1 cellular context compared by ENCODE assay signal in the genomic region with DNA sequence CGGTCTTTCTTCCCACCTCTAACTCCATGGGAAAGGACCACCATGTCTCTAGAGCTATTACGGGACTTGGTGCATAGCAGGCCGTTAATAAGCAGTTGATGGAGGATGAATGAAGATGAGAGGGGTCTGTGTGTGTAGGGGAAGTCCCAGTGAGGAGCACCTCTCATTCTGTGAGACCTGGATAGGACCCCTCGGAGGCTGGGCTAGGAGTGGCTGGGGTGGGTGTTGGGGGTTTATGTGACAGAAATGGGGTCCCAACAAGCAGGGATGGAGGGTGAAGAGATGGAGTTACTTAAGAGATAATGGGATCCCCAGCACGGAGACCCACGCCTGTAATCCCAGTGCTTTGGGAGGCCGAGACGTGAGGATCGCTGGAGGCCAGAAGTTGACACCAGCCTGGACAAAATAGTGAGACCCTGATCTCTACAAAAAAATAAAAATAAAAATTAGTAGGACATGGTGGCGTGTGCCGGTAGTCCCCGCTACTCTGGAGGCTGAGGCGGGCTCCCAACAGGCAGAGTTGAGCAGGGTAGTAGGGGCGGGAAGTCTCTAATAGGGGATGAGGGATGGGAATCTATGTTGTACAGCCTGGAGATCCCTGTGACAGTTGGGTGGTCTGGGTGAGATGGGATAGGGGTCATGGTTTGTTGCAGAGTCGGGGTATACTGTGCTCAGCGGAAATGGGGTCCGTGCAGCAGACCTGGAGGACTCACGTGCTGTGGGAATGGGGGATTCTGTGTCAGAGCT.
TF ChIP-seq lines count a peak whose summit lies in the region.

No MANE protein-coding gene starts in this region.

TF ChIP-seq in K562, 482 proteins besides CTCF, POLR2A, EP300 and RAD21:
- TF ChIP-seq RFX5 (IDR thresholded peaks at IDR 0.05; ENCODE audit: low read depth, low read length) = no peak
- TF ChIP-seq MTA1 (IDR thresholded peaks at IDR 0.05; ENCODE audit: borderline replicate concordance) = 0 out of 2 replicates have a peak, but pooled peaks have one; percentile 15
- TF ChIP-seq TOE1 (IDR thresholded peaks at IDR 0.05; ENCODE audit: borderline replicate concordance) = peak; percentile 23; the same call in 1 of the 2 replicates
- no peak for TF ChIP-seq TOE1 (CRISPR knock-in tag; IDR thresholded peaks at IDR 0.05; ENCODE audit: borderline replicate concordance, low read depth)
- TF ChIP-seq FOXK1 (CRISPR knock-in tag; IDR thresholded peaks at IDR 0.05; ENCODE audit: borderline replicate concordance) = 0 out of 2 replicates have a peak, but pooled peaks have one; percentile 41
- TF ChIP-seq, protein P1, sequence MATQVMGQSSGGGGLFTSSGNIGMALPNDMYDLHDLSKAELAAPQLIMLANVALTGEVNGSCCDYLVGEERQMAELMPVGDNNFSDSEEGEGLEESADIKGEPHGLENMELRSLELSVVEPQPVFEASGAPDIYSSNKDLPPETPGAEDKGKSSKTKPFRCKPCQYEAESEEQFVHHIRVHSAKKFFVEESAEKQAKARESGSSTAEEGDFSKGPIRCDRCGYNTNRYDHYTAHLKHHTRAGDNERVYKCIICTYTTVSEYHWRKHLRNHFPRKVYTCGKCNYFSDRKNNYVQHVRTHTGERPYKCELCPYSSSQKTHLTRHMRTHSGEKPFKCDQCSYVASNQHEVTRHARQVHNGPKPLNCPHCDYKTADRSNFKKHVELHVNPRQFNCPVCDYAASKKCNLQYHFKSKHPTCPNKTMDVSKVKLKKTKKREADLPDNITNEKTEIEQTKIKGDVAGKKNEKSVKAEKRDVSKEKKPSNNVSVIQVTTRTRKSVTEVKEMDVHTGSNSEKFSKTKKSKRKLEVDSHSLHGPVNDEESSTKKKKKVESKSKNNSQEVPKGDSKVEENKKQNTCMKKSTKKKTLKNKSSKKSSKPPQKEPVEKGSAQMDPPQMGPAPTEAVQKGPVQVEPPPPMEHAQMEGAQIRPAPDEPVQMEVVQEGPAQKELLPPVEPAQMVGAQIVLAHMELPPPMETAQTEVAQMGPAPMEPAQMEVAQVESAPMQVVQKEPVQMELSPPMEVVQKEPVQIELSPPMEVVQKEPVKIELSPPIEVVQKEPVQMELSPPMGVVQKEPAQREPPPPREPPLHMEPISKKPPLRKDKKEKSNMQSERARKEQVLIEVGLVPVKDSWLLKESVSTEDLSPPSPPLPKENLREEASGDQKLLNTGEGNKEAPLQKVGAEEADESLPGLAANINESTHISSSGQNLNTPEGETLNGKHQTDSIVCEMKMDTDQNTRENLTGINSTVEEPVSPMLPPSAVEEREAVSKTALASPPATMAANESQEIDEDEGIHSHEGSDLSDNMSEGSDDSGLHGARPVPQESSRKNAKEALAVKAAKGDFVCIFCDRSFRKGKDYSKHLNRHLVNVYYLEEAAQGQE (CRISPR knock-in tag; IDR thresholded peaks at IDR 0.05; ENCODE audit: low read depth) = no peak
- TF ChIP-seq MIER1 (IDR thresholded peaks at IDR 0.05; ENCODE audit: low read depth) = 0 out of 2 replicates have a peak, but pooled peaks have one; percentile 18
- peak; percentile 53; the same call in 1 of the 2 replicates for TF ChIP-seq ZNF121 (CRISPR knock-in tag; conservative IDR thresholded peaks at IDR 0.05)
- TF ChIP-seq, protein P2, sequence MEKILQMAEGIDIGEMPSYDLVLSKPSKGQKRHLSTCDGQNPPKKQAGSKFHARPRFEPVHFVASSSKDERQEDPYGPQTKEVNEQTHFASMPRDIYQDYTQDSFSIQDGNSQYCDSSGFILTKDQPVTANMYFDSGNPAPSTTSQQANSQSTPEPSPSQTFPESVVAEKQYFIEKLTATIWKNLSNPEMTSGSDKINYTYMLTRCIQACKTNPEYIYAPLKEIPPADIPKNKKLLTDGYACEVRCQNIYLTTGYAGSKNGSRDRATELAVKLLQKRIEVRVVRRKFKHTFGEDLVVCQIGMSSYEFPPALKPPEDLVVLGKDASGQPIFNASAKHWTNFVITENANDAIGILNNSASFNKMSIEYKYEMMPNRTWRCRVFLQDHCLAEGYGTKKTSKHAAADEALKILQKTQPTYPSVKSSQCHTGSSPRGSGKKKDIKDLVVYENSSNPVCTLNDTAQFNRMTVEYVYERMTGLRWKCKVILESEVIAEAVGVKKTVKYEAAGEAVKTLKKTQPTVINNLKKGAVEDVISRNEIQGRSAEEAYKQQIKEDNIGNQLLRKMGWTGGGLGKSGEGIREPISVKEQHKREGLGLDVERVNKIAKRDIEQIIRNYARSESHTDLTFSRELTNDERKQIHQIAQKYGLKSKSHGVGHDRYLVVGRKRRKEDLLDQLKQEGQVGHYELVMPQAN (IDR thresholded peaks at IDR 0.05; ENCODE audit: borderline replicate concordance) = 0 out of 2 replicates have a peak, but pooled peaks have one; percentile 35
